2 cellular contexts compared by ENCODE assay signal in the genomic region with DNA sequence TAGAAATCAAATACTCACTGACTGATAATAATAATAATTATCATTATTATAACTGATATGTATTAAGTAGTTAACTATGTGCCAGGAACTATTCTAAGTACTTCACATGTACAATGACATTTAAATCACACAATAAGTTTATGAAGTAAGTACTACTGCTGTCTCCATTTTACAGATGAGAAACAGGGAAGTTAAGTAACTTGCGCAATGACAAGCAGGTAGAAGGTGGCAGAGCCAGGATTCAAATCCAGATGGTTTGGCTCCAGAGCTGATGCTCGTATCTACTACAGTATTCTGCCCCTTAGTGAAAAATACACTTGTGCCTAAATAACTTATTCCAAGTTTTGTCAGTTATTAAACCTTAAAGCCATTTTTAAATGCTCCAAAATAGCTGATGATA.
TF ChIP-seq lines count a peak whose summit lies in the region.

No MANE protein-coding gene starts in this region.

TF ChIP-seq in IMR-90, 13 proteins besides CTCF, POLR2A, EP300 and RAD21:
- TF ChIP-seq, protein P1, sequence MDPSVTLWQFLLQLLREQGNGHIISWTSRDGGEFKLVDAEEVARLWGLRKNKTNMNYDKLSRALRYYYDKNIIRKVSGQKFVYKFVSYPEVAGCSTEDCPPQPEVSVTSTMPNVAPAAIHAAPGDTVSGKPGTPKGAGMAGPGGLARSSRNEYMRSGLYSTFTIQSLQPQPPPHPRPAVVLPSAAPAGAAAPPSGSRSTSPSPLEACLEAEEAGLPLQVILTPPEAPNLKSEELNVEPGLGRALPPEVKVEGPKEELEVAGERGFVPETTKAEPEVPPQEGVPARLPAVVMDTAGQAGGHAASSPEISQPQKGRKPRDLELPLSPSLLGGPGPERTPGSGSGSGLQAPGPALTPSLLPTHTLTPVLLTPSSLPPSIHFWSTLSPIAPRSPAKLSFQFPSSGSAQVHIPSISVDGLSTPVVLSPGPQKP (IDR thresholded peaks at IDR 0.05; ENCODE audit: borderline replicate concordance, low read depth, low read length): no peak
- peak; percentile 69 for TF ChIP-seq CEBPB (IDR thresholded peaks at IDR 0.05; ENCODE audit: low read depth, low read length)

TF ChIP-seq in K562, 482 proteins besides CTCF, POLR2A, EP300 and RAD21:
- TF ChIP-seq, protein P2, sequence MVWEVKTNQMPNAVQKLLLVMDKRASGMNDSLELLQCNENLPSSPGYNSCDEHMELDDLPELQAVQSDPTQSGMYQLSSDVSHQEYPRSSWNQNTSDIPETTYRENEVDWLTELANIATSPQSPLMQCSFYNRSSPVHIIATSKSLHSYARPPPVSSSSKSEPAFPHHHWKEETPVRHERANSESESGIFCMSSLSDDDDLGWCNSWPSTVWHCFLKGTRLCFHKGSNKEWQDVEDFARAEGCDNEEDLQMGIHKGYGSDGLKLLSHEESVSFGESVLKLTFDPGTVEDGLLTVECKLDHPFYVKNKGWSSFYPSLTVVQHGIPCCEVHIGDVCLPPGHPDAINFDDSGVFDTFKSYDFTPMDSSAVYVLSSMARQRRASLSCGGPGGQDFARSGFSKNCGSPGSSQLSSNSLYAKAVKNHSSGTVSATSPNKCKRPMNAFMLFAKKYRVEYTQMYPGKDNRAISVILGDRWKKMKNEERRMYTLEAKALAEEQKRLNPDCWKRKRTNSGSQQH (CRISPR knock-in tag; IDR thresholded peaks at IDR 0.05): no peak
- TF ChIP-seq CEBPG (CRISPR knock-in tag; IDR thresholded peaks at IDR 0.05): no peak
- TF ChIP-seq CEBPG (tag; conservative IDR thresholded peaks at IDR 0.05 in 1 of 2, IDR thresholded peaks at IDR 0.05 in 1 of 2): peak in 1 of 2 experiments; percentile 59; a peak in 2 of 4 replicates
- peak; percentile 72 for TF ChIP-seq CEBPB (tag; IDR thresholded peaks at IDR 0.05)
- TF ChIP-seq, protein P3, sequence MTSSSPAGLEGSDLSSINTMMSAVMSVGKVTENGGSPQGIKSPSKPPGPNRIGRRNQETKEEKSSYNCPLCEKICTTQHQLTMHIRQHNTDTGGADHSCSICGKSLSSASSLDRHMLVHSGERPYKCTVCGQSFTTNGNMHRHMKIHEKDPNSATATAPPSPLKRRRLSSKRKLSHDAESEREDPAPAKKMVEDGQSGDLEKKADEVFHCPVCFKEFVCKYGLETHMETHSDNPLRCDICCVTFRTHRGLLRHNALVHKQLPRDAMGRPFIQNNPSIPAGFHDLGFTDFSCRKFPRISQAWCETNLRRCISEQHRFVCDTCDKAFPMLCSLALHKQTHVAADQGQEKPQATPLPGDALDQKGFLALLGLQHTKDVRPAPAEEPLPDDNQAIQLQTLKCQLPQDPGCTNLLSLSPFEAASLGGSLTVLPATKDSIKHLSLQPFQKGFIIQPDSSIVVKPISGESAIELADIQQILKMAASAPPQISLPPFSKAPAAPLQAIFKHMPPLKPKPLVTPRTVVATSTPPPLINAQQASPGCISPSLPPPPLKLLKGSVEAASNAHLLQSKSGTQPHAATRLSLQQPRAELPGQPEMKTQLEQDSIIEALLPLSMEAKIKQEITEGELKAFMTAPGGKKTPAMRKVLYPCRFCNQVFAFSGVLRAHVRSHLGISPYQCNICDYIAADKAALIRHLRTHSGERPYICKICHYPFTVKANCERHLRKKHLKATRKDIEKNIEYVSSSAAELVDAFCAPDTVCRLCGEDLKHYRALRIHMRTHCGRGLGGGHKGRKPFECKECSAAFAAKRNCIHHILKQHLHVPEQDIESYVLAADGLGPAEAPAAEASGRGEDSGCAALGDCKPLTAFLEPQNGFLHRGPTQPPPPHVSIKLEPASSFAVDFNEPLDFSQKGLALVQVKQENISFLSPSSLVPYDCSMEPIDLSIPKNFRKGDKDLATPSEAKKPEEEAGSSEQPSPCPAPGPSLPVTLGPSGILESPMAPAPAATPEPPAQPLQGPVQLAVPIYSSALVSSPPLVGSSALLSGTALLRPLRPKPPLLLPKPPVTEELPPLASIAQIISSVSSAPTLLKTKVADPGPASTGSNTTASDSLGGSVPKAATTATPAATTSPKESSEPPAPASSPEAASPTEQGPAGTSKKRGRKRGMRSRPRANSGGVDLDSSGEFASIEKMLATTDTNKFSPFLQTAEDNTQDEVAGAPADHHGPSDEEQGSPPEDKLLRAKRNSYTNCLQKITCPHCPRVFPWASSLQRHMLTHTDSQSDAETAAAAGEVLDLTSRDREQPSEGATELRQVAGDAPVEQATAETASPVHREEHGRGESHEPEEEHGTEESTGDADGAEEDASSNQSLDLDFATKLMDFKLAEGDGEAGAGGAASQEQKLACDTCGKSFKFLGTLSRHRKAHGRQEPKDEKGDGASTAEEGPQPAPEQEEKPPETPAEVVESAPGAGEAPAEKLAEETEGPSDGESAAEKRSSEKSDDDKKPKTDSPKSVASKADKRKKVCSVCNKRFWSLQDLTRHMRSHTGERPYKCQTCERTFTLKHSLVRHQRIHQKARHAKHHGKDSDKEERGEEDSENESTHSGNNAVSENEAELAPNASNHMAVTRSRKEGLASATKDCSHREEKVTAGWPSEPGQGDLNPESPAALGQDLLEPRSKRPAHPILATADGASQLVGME (CRISPR knock-in tag; IDR thresholded peaks at IDR 0.05): no peak
